8 cellular contexts compared by ENCODE assay signal in the genomic region with DNA sequence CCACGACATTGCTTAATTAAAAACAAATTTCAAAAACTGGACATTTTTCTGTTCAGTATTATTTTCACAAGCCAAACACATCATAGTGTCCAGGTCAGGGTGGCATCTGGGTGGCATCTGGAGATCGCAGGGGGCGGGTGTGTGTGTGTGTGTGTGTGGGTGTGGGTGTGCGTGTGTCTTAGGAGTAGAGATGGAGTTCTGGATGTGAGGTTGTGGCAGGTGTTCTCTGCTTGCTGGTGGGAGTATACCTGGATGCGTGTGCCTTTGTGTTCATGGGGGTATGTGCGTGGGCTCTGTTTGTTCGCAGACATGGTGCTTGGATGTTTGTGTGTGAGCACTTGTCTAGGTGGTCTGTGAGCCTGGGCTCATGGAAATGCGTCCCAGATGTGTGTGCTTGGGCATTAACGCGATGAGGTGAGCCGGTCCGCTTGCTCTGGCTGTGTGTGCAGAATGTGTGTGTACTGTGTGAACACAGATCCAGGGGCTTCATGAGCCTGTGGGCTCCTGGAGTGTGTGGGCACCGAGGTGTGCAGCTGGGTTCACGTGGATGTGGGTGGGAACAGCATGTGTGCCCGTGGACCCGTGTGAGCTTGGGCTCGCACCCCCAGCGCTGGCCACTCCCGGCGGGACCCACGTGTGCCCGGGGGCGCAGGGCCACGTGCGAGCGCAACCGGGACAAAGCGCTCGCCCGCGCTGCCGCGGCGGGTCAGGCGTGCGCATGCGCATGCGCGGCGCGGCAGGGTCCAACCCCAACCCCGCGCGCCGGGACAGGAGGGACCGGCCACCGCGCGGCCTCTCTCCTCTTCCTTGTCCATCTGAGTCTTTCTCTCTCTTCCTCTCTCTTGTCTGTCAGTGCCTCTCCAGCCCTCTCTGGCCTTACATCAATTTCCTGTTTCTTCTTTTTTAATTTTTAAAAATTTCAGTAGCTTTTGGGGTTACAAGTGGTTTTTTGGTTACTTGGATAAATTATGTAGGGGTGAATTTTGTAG.
A peak's percentile ranks its signal among the peaks of the same experiment; 100 is the strongest.
DNase-seq lines count a peak whose midpoint lies in the region; ATAC-seq and TF ChIP-seq lines count a peak whose summit lies in the region.

No MANE protein-coding gene starts in this region.

- peak overlapping the region; percentile 62 for H3K9ac ChIP-seq in iPS-15b (ENCODE audit: low read depth, low read length)

- H3K4me3 ChIP-seq in DOHH2 (ENCODE audit: low read length) = peak overlapping the region; percentile 45
- peak overlapping the region; percentile 22 for H3K4me3 ChIP-seq in OCI-LY7 (ENCODE audit: low read depth, low read length, poor library complexity, severe bottlenecking)
- H3K4me3 ChIP-seq in iPS-15b (ENCODE audit: low read depth, low read length) = peak overlapping the region; percentile 46
- peak overlapping the region in 6 of 7 experiments; percentile 5 to 37 (median 18) for H3K4me3 ChIP-seq in skin epidermis

- H3K4me1 ChIP-seq in DOHH2 (ENCODE audit: control insufficient read depth, low read length) = peaks cover 24% of the 10 kb centered on the region
- peaks cover 17% of the 10 kb centered on the region for H3K4me1 ChIP-seq in OCI-LY7 (ENCODE audit: insufficient read depth, low read length, poor library complexity, severe bottlenecking)
- peaks cover 5% of the 10 kb centered on the region for H3K4me1 ChIP-seq in iPS-15b (ENCODE audit: control insufficient read depth, insufficient read depth, low read length)

- TF ChIP-seq CTCF in DOHH2 (IDR thresholded peaks at IDR 0.05; ENCODE audit: low read depth, low read length, poor library complexity, severe bottlenecking) = no peak
- no peak for TF ChIP-seq CTCF in OCI-LY7 (conservative IDR thresholded peaks at IDR 0.05; ENCODE audit: low read length)

- H3K36me3 ChIP-seq in DOHH2 (ENCODE audit: control insufficient read depth, low read length) = no peaks in the 10 kb centered on the region
- H3K36me3 ChIP-seq in OCI-LY7 (ENCODE audit: insufficient read depth, low read length) = no peaks in the 10 kb centered on the region
- H3K36me3 ChIP-seq in iPS-15b (ENCODE audit: control insufficient read depth, insufficient read depth, low read length) = peaks cover 18% of the 10 kb centered on the region

- H3K79me2 ChIP-seq in DOHH2 (ENCODE audit: control insufficient read depth, low read length) = no peaks in the 10 kb centered on the region
- H3K79me2 ChIP-seq in OCI-LY7 (ENCODE audit: insufficient read depth, low read depth, low read length) = no peaks in the 10 kb centered on the region

- peaks cover 28% of the 10 kb centered on the region for H3K27me3 ChIP-seq in DOHH2 (ENCODE audit: control insufficient read depth, low read length)
- H3K27me3 ChIP-seq in iPS-15b (ENCODE audit: control insufficient read depth, insufficient read depth, low read length) = peaks cover 4% of the 10 kb centered on the region

- no peaks in the 10 kb centered on the region for H3F3A ChIP-seq in DOHH2 (ENCODE audit: control insufficient read depth, insufficient read depth)

- H3K27ac ChIP-seq in DOHH2 (ENCODE audit: low read depth, low read length) = no peak overlapping the region
- H3K27ac ChIP-seq in OCI-LY7 (ENCODE audit: low read depth, low read length, poor library complexity, severe bottlenecking) = no peak overlapping the region
- H3K27ac ChIP-seq in skin epidermis = peak overlapping the region in 2 of 21 experiments; percentile 9 to 11

- peak overlapping the region; percentile 70 for H2AFZ ChIP-seq in OCI-LY7 (ENCODE audit: low read length)

- intact Hi-C loops in OCI-LY7 (cut with micrococcal nuclease; ENCODE audit: unreplicated experiment) = no loop called here

- ATAC-seq in HG02588 (IDR thresholded peaks at IDR 0.05; ENCODE audit: unreplicated experiment) (peak; percentile 42), HG02870 (IDR thresholded peaks at IDR 0.05; ENCODE audit: unreplicated experiment) (no peak), HG03571 (IDR thresholded peaks at IDR 0.05; ENCODE audit: unreplicated experiment) (no peak)

- DNase-seq in OCI-LY7 (ENCODE audit: low spot score) (peak; percentile 41), anterior cingulate cortex (lab: John Stamatoyannopoulos, UW) (peak in 40 of 58 donors; percentile 11 to 57 (median 29))

- H3K9me2 ChIP-seq in DOHH2 (replicated peaks; ENCODE audit: control insufficient read depth, low read length) (no peaks in the 10 kb centered on the region), OCI-LY7 (ENCODE audit: insufficient read depth, low read length) (no peaks in the 10 kb centered on the region)

- H4K20me1 ChIP-seq in DOHH2 (ENCODE audit: control insufficient read depth, insufficient read depth, low read depth, low read length) (no peaks in the 10 kb centered on the region), OCI-LY7 (ENCODE audit: insufficient read depth, low read length) (no peaks in the 10 kb centered on the region)

- CTCF ChIA-PET in OCI-LY7 (lab: Charles Lee; ENCODE audit: unreplicated experiment) = no interaction called here

- H3K9me3 ChIP-seq in DOHH2 (ENCODE audit: control insufficient read depth, insufficient read depth, low read length) = no peaks in the 10 kb centered on the region
- no peaks in the 10 kb centered on the region for H3K9me3 ChIP-seq in OCI-LY7 (ENCODE audit: low read length)
- no peaks in the 10 kb centered on the region for H3K9me3 ChIP-seq in iPS-15b (ENCODE audit: control insufficient read depth, insufficient read depth, low read length)

- H3K4me2 ChIP-seq in DOHH2 (ENCODE audit: low read length) (peak overlapping the region; percentile 56), OCI-LY7 (ENCODE audit: low read length) (peak overlapping the region; percentile 59)

- POLR2A ChIA-PET in OCI-LY7 (lab: Charles Lee) = no interaction called here

- no TSS peak for BruUV-seq in OCI-LY7 (replicated peaks; lab: Mats Ljungman, UMichigan)
